12 cellular contexts compared by ENCODE assay signal in the genomic region with DNA sequence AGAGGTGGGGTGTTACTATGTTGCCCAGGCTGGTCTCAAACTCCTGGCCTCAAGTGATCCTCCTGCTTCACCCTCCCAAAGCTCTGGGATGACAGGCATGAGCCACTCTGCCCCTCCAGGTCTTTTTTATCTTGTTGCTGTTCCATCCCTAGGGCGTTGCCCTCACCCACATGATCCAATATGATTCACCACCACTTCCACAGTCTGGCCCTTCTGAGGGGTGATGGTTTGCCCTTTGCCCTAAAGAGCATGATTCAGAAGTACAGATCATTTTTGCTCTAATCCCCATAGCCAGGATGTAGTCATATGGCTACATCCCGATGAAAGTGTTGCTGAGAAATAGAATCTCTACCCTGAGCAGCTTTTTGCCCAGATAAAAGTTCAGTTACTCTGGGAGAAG. TPM values are rescaled to one million over a fixed set of nuclear protein-coding genes. Genes with fewer than 3 reads are reported as not detected.
DNase-seq lines count a peak whose midpoint lies in the region; ATAC-seq and TF ChIP-seq lines count a peak whose summit lies in the region.
"Had no signal": no experiment of that assay in that cellular context is flagged by ENCODE, and none has a peak within 500 bp of the region (broad histone marks: within the 10 kb centered on the region; RNA-seq: fewer than 3 reads in every experiment).

No MANE protein-coding gene starts in this region.

- DNase-seq in COLO829 (ENCODE audit: low spot score) (peak; percentile 81), LHCN-M2 (ENCODE audit: low read depth) (peak; percentile 99), brain microvascular endothelial cell (peak; percentile 93), myocyte (ENCODE audit: low read depth) (peak; percentile 96), NCI-H2171 treated with DMSO at 0.1 percent for 48 hours (lab: John Stamatoyannopoulos, UW) (no peak)
- DNase-seq: activated CD4-positive, alpha-beta T cell treated with anti-CD3 and anti-CD28 coated beads, Interleukin-2, amount 50 U/mL, for 1 hour; NCI-H1694 treated with DMSO at 0.1 percent for 48 hours had no signal

- H3K36me3 ChIP-seq in brain microvascular endothelial cell (replicated peaks), result no peaks in the 10 kb centered on the region
- H3K36me3 ChIP-seq: thoracic aorta had no signal

- TF ChIP-seq CTCF in brain microvascular endothelial cell (IDR thresholded peaks at IDR 0.05; ENCODE audit: low read depth, low read length, missing control alignments), result no peak

- peak overlapping the region; percentile 62 for H3K27ac ChIP-seq in brain microvascular endothelial cell
- H3K27ac ChIP-seq: parathyroid adenoma, thoracic aorta had no signal

- no peak overlapping the region for H3K4me3 ChIP-seq in brain microvascular endothelial cell (ENCODE audit: low read depth, low read length)
- H3K4me3 ChIP-seq: thoracic aorta had no signal

- H3K27me3 ChIP-seq in brain microvascular endothelial cell (replicated peaks), result no peaks in the 10 kb centered on the region

- in situ Hi-C loops in brain microvascular endothelial cell (cut with HindIII; ENCODE audit: low pct_ligation_motif_present, low sequenced_read_pairs), result no loop called here

- ATAC-seq in HG03439 (IDR thresholded peaks at IDR 0.05; ENCODE audit: unreplicated experiment), result no peak
- ATAC-seq in HG03432 (IDR thresholded peaks at IDR 0.05; ENCODE audit: unreplicated experiment), result no peak
- no peak for ATAC-seq in GM21576 (IDR thresholded peaks at IDR 0.05; ENCODE audit: unreplicated experiment)

RNA-seq across cellular contexts. Expression of a gene that starts 18.8 kb away (rescaled TPM):
- 51.4 and 52.9 TPM in 2 replicates for total RNA-seq in LHCN-M2 (2014; rRNA removed)
- polyA plus RNA-seq in LHCN-M2 (2012), result 103 TPM
- total RNA-seq in myocyte, result 47.3 and 51.0 TPM in 2 replicates
- polyA plus RNA-seq in myocyte (2012), result 102 TPM

RNA-seq across cellular contexts. Expression of a gene that starts 21.9 kb away (rescaled TPM):
- 96.0 and 115 TPM in 2 replicates for total RNA-seq in LHCN-M2 (2014; rRNA removed)
- 34.2 TPM for polyA plus RNA-seq in LHCN-M2 (2012)
- 45.4 and 65.3 TPM in 2 replicates for total RNA-seq in myocyte
- polyA plus RNA-seq in myocyte (2012), result 56.4 TPM

RNA-seq across cellular contexts. Expression of a gene that starts 22.1 kb away (rescaled TPM):
- 28.5 and 33.0 TPM in 2 replicates for total RNA-seq in LHCN-M2 (2014; rRNA removed)
- polyA plus RNA-seq in LHCN-M2 (2012), result 9.6 TPM
- total RNA-seq in myocyte, result 17.6 and 29.6 TPM in 2 replicates
- polyA plus RNA-seq in myocyte (2012), result 13.2 TPM

RNA-seq across cellular contexts. Expression of a gene that starts 36.6 kb away (rescaled TPM):
- total RNA-seq in LHCN-M2 (2014; rRNA removed), result 9.2 and 9.7 TPM in 2 replicates
- polyA plus RNA-seq in LHCN-M2 (2012), result 0.41 TPM
- 3.9 and 4.1 TPM in 2 replicates for total RNA-seq in myocyte
- polyA plus RNA-seq in myocyte (2012), result 1.7 TPM

RNA-seq across cellular contexts. Expression of a gene that starts 41.7 kb away (rescaled TPM):
- total RNA-seq in LHCN-M2 (2014; rRNA removed) (1.7 and 4.1 TPM in 2 replicates), myocyte (0.86 and 1.3 TPM in 2 replicates)
- 3.4 TPM for polyA plus RNA-seq in LHCN-M2 (2012)
- 3.9 TPM for polyA plus RNA-seq in myocyte (2012)
